ENCODE assay signal across 29 cellular contexts in the genomic region with DNA sequence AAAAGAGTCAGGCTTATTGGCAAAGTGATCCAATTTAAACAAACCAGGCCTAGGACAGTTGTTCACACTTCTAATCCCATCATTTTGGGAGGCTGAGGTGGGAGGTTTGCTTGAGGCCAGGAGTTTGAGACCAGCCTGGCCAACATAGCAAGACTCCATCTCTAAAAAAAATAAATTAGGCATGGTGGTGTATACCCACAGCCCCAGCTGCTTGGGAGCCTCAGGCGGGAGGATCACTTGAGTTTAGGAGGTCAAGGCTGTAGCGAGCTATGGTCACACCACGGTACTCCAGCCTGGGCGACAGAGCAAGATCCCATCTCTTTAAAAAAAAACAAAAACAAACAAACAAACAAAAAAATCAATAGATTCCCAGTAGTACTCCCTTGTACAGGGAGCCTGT.
"Had no signal": no experiment of that assay in that cellular context is flagged by ENCODE, and none has a peak within 500 bp of the region (broad histone marks: within the 10 kb centered on the region; RNA-seq: fewer than 3 reads in every experiment).

No MANE protein-coding gene starts in this region.

- H3K4me3 ChIP-seq: coronary artery, dorsolateral prefrontal cortex had no signal

- ATAC-seq: activated CD4-positive, CD25-positive, alpha-beta regulatory T cell treated with anti-CD3 and anti-CD28 coated beads, Interleukin-2, amount 50 U/mL, for 24 hours; activated CD8-positive, alpha-beta T cell treated with anti-CD3 and anti-CD28 coated beads for 36 hours; activated naive CD4-positive, alpha-beta T cell treated with anti-CD3 and anti-CD28 coated beads, Interleukin-2, amount 50 U/mL, for 72 hours; esophagus mucosa had no signal

- FAIRE-seq: astrocyte, bronchial epithelial cell, frontal cortex, TTC549 had no signal

- H3K27me3 ChIP-seq: brain microvascular endothelial cell, dorsolateral prefrontal cortex had no signal

- H3K4me3 Mint-ChIP-seq: activated B cell treated with CpG ODN at 0.5 μM for 24 hours; activated CD8-positive, alpha-beta T cell treated with anti-CD3 and anti-CD28 coated beads for 36 hours; activated naive CD4-positive, alpha-beta T cell treated with anti-CD3 and anti-CD28 coated beads, Interleukin-2, amount 10 ng/mL, durations not matched to agents 7 days and 5 days; activated naive CD8-positive, alpha-beta T cell treated with anti-CD3 and anti-CD28 coated beads, Interleukin-2, amount 10 ng/mL, durations not matched to agents 7 days and 5 days; central memory CD8-positive, alpha-beta T cell; dendritic cell treated with granulocyte-macrophage colony-stimulating factor and Interleukin-4, amounts not matched to agents 40 ng/mL and 50 ng/mL, for 4 days; endodermal cell had no signal

- DNase-seq: activated B cell treated with CpG ODN at 0.5 μM for 24 hours; activated CD4-positive, alpha-beta T cell treated with anti-CD3 and anti-CD28 coated beads for 48 hours; activated CD4-positive, alpha-beta T cell treated with anti-CD3 and anti-CD28 coated beads, Interleukin-2, amount 50 U/mL, for 1 hour; activated CD4-positive, alpha-beta T cell treated with anti-CD3 and anti-CD28 coated beads, Interleukin-2, amount 50 U/mL, for 48 hours; activated CD8-positive, alpha-beta memory T cell treated with anti-CD3 and anti-CD28 coated beads for 24 hours; activated CD8-positive, alpha-beta T cell treated with anti-CD3 and anti-CD28 coated beads for 36 hours; activated gamma-delta T cell; activated naive CD4-positive, alpha-beta T cell; activated naive CD4-positive, alpha-beta T cell treated with anti-CD3 and anti-CD28 coated beads, Interleukin-2, amount 10 ng/mL, durations not matched to agents 7 days and 5 days; activated naive CD8-positive, alpha-beta T cell treated with anti-CD3 and anti-CD28 coated beads, Interleukin-2, amount 10 ng/mL, durations not matched to agents 7 days and 5 days; activated T-cell treated with anti-CD3 and anti-CD28 coated beads, Interleukin-2, amount 50 U/mL, for 48 hours; brain microvascular endothelial cell; dorsolateral prefrontal cortex; effector memory CD4-positive, alpha-beta T cell; endodermal cell; foreskin fibroblast; head of caudate nucleus; T-helper 2 cell had no signal

- H3K36me3 ChIP-seq: brain microvascular endothelial cell had no signal

- H3K36me3 Mint-ChIP-seq: activated naive CD4-positive, alpha-beta T cell treated with anti-CD3 and anti-CD28 coated beads, Interleukin-2, amount 10 ng/mL, durations not matched to agents 7 days and 5 days; activated naive CD4-positive, alpha-beta T cell treated with anti-CD3 and anti-CD28 coated beads, Interleukin-2, amount 50 U/mL, for 72 hours; activated naive CD8-positive, alpha-beta T cell treated with anti-CD3 and anti-CD28 coated beads, Interleukin-2, amount 10 ng/mL, durations not matched to agents 7 days and 5 days had no signal

- H3K27ac ChIP-seq: brain microvascular endothelial cell, coronary artery, VCaP had no signal

- H3K27ac Mint-ChIP-seq: activated B cell treated with CpG ODN at 0.5 μM for 24 hours; activated CD8-positive, alpha-beta T cell treated with anti-CD3 and anti-CD28 coated beads for 36 hours; activated naive CD4-positive, alpha-beta T cell treated with anti-CD3 and anti-CD28 coated beads, Interleukin-2, amount 10 ng/mL, durations not matched to agents 7 days and 5 days; activated naive CD4-positive, alpha-beta T cell treated with anti-CD3 and anti-CD28 coated beads, Interleukin-2, amount 50 U/mL, for 72 hours; activated naive CD8-positive, alpha-beta T cell treated with anti-CD3 and anti-CD28 coated beads, Interleukin-2, amount 10 ng/mL, durations not matched to agents 7 days and 5 days; dendritic cell treated with granulocyte-macrophage colony-stimulating factor and Interleukin-4, amounts not matched to agents 40 ng/mL and 50 ng/mL, for 4 days; endodermal cell had no signal

- H3K27me3 Mint-ChIP-seq: activated naive CD8-positive, alpha-beta T cell treated with anti-CD3 and anti-CD28 coated beads, Interleukin-2, amount 10 ng/mL, durations not matched to agents 7 days and 5 days had no signal

- H3K4me1 Mint-ChIP-seq: activated B cell treated with CpG ODN at 0.5 μM for 24 hours; activated naive CD4-positive, alpha-beta T cell treated with anti-CD3 and anti-CD28 coated beads, Interleukin-2, amount 10 ng/mL, durations not matched to agents 7 days and 5 days; activated naive CD8-positive, alpha-beta T cell treated with anti-CD3 and anti-CD28 coated beads, Interleukin-2, amount 10 ng/mL, durations not matched to agents 7 days and 5 days; central memory CD8-positive, alpha-beta T cell; endodermal cell had no signal

- H3K9me3 Mint-ChIP-seq: activated B cell treated with CpG ODN at 0.5 μM for 24 hours; activated CD8-positive, alpha-beta T cell treated with anti-CD3 and anti-CD28 coated beads for 36 hours; activated naive CD4-positive, alpha-beta T cell treated with anti-CD3 and anti-CD28 coated beads, Interleukin-2, amount 10 ng/mL, durations not matched to agents 7 days and 5 days; activated naive CD8-positive, alpha-beta T cell treated with anti-CD3 and anti-CD28 coated beads, Interleukin-2, amount 10 ng/mL, durations not matched to agents 7 days and 5 days; central memory CD8-positive, alpha-beta T cell; dendritic cell treated with granulocyte-macrophage colony-stimulating factor and Interleukin-4, amounts not matched to agents 40 ng/mL and 50 ng/mL, for 4 days; endodermal cell had no signal
